33 cellular contexts compared by ENCODE assay signal in genomic region chr1:164472841-164473240, GRCh38.
DNase-seq lines count a peak whose midpoint lies in the region; ATAC-seq, FAIRE-seq and TF ChIP-seq lines count a peak whose summit lies in the region.
"Had no signal": no experiment of that assay in that cellular context is flagged by ENCODE, and none has a peak within 500 bp of the region (broad histone marks: within the 10 kb centered on the region; RNA-seq: fewer than 3 reads in every experiment).

No MANE protein-coding gene starts in this region.

- TF ChIP-seq POLR2A in breast epithelium (IDR thresholded peaks at IDR 0.05) (no peak), gastroesophageal sphincter (IDR thresholded peaks at IDR 0.05) (no peak)

- no peak overlapping the region for H4K5ac ChIP-seq in mesendoderm (ENCODE audit: low read length)

- intact Hi-C loops in breast epithelium (cut with DNase I; ENCODE audit: low total_unique reads): no loop called here

- no peak for TF ChIP-seq EP300 in gastroesophageal sphincter (IDR thresholded peaks at IDR 0.05)

- ATAC-seq in gastroesophageal sphincter: no peak
- ATAC-seq in GM18861 (IDR thresholded peaks at IDR 0.05; ENCODE audit: unreplicated experiment): no peak
- ATAC-seq: A549; CD8-positive, alpha-beta T cell had no signal

- no peaks in the 10 kb centered on the region for H3K9me3 ChIP-seq in breast epithelium
- H3K9me3 ChIP-seq in gastroesophageal sphincter: no peaks in the 10 kb centered on the region
- H3K9me3 ChIP-seq: A549; BE2C; BLaER1; BLaER1 treated with 17β-estradiol and CSF1 and Interleukin-3, amounts not matched to agents 10 nM and 100 nM; Caco-2 had no signal

- WGBS in mesendoderm (ENCODE audit: extremely low coverage, insufficient coverage, low lambda C conversion rate): no CpG with 5 or more reads among the region's 1 CpG
- WGBS in gastroesophageal sphincter (ENCODE audit: low coverage in 1 of 2), 2 donors: 64 to 71% methylated on average over 1 of the region's 1 CpG

- H3K27me3 ChIP-seq in breast epithelium (no peaks in the 10 kb centered on the region), bronchial epithelial cell (ENCODE audit: control insufficient read depth, insufficient read depth, low read length) (no peaks in the 10 kb centered on the region), mesendoderm (ENCODE audit: insufficient read depth, low read length, poor library complexity) (no peaks in the 10 kb centered on the region), gastroesophageal sphincter (no peaks in the 10 kb centered on the region)
- H3K27me3 ChIP-seq: BE2C; BLaER1; BLaER1 treated with 17β-estradiol and CSF1 and Interleukin-3, amounts not matched to agents 10 nM and 100 nM had no signal

- H3K79me1 ChIP-seq in mesendoderm (ENCODE audit: low read length): no peaks in the 10 kb centered on the region

- no peak overlapping the region for H2AK5ac ChIP-seq in mesendoderm (ENCODE audit: low read length)

- no peaks in the 10 kb centered on the region for H3K4me1 ChIP-seq in breast epithelium
- H3K4me1 ChIP-seq in mesendoderm (ENCODE audit: control insufficient read depth, low read depth, low read length): peaks cover 4% of the 10 kb centered on the region
- no peaks in the 10 kb centered on the region for H3K4me1 ChIP-seq in gastroesophageal sphincter
- H3K4me1 ChIP-seq: A549; BLaER1; BLaER1 treated with 17β-estradiol and CSF1 and Interleukin-3, amounts not matched to agents 10 nM and 100 nM had no signal

- no peak overlapping the region for H3K56ac ChIP-seq in mesendoderm (ENCODE audit: low read length)

- no peak overlapping the region for H2BK15ac ChIP-seq in mesendoderm (replicated peaks; ENCODE audit: low read depth)

- H3K18ac ChIP-seq in mesendoderm (ENCODE audit: low read length): no peak overlapping the region

- in situ Hi-C loops in T47D (cut with HindIII; ENCODE audit: low pct_unique_long_range_greater_than_20kb, low sequenced_read_pairs): no loop called here

- H2BK120ac ChIP-seq in mesendoderm (ENCODE audit: low read depth, low read length): no peak overlapping the region

- DNase-seq in T47D (ENCODE audit: low read depth in 1 of 2, low spot score in 1 of 2) (peak; percentile 41 to 73), breast epithelium (ENCODE audit: low spot score in 2 of 2) (no peak), LNCaP clone FGC (ENCODE audit: low read depth) (peak; percentile 51), bronchial epithelial cell (ENCODE audit: low read depth) (peak; percentile 10), mesendoderm (peak; percentile 36), DMS153 (lab: John Stamatoyannopoulos, UW) (no peak)
- DNase-seq: 8988T; ACHN; AML-193; BE2C; C1 segment of cervical spinal cord; Calu3; CD4-positive, alpha-beta memory T cell; CD4-positive, alpha-beta T cell; CD4-positive, CD25-positive, alpha-beta regulatory T cell; CD8-positive, alpha-beta memory T cell; CD8-positive, alpha-beta T cell; COR-L47; DMS 273 treated with DMSO at 0.1 percent for 48 hours; DMS53; DMS79; DMS79 treated with DMSO at 0.1 percent for 48 hours; DND-41; EL had no signal

- TF ChIP-seq CTCF in breast epithelium (IDR thresholded peaks at IDR 0.05): no peak
- TF ChIP-seq CTCF in LNCaP clone FGC (IDR thresholded peaks at IDR 0.05; ENCODE audit: control insufficient read depth, extremely low read depth, insufficient read depth): no peak
- TF ChIP-seq CTCF in bronchial epithelial cell (IDR thresholded peaks at IDR 0.05; ENCODE audit: insufficient read depth, low read length, severe bottlenecking): no peak
- TF ChIP-seq CTCF in gastroesophageal sphincter (IDR thresholded peaks at IDR 0.05): no peak

- H3K4me2 ChIP-seq in mesendoderm (ENCODE audit: low read length): no peak overlapping the region
- H3K4me2 ChIP-seq: A549; BLaER1; BLaER1 treated with 17β-estradiol and CSF1 and Interleukin-3, amounts not matched to agents 10 nM and 100 nM had no signal

- no peak overlapping the region for H3K27ac ChIP-seq in breast epithelium
- no peak overlapping the region for H3K27ac ChIP-seq in mesendoderm (ENCODE audit: low read depth, low read length)
- H3K27ac ChIP-seq in gastroesophageal sphincter: no peak overlapping the region
- H3K27ac ChIP-seq: 22Rv1; A549; BLaER1; BLaER1 treated with 17β-estradiol and CSF1 and Interleukin-3, amounts not matched to agents 10 nM and 100 nM; C4-2B had no signal

- H3K4me3 ChIP-seq in breast epithelium (no peak overlapping the region), LNCaP clone FGC (ENCODE audit: low read depth, low read length) (no peak overlapping the region), bronchial epithelial cell (ENCODE audit: low read depth, low read length) (no peak overlapping the region), mesendoderm (ENCODE audit: low read length) (no peak overlapping the region), gastroesophageal sphincter (no peak overlapping the region)
- H3K4me3 ChIP-seq: A549; BLaER1; BLaER1 treated with 17β-estradiol and CSF1 and Interleukin-3, amounts not matched to agents 10 nM and 100 nM had no signal

- no peak for FAIRE-seq in bronchial epithelial cell (lab: Jason Lieb, UNC)
- FAIRE-seq: A204.1, A549 had no signal

- no peak overlapping the region for H3K23ac ChIP-seq in mesendoderm (ENCODE audit: low read length)

- no peak overlapping the region for H3K4ac ChIP-seq in mesendoderm (ENCODE audit: low read depth, low read length)

- H2BK5ac ChIP-seq in mesendoderm (ENCODE audit: low read length): no peak overlapping the region

- H3K79me2 ChIP-seq in mesendoderm (ENCODE audit: control insufficient read depth, insufficient read depth, low read length): no peaks in the 10 kb centered on the region

- H3K9ac ChIP-seq in mesendoderm (ENCODE audit: low read length): no peak overlapping the region
- H3K9ac ChIP-seq: BLaER1; BLaER1 treated with 17β-estradiol and CSF1 and Interleukin-3, amounts not matched to agents 10 nM and 100 nM had no signal

- no peak overlapping the region for H4K8ac ChIP-seq in mesendoderm (ENCODE audit: low read depth, low read length)

- H3K36me3 ChIP-seq in breast epithelium (no peaks in the 10 kb centered on the region), bronchial epithelial cell (ENCODE audit: control insufficient read depth, insufficient read depth, low read length) (no peaks in the 10 kb centered on the region), mesendoderm (ENCODE audit: control insufficient read depth, insufficient read depth, low read length) (no peaks in the 10 kb centered on the region), gastroesophageal sphincter (no peaks in the 10 kb centered on the region)
- H3K36me3 ChIP-seq: BE2C; BLaER1; BLaER1 treated with 17β-estradiol and CSF1 and Interleukin-3, amounts not matched to agents 10 nM and 100 nM had no signal

Comparison
In these comparisons a context has a peak if more than half of its experiments do, and no peak if none do; other contexts are left out.
1. DNase-seq: peak in T47D (2 of 2), LNCaP clone FGC (single experiment), bronchial epithelial cell (single experiment) and mesendoderm (single experiment); none in breast epithelium (0 of 2) and DMS153 (single experiment).